Comparison of ENCODE assay signal across 9 cellular contexts in the genomic region with DNA sequence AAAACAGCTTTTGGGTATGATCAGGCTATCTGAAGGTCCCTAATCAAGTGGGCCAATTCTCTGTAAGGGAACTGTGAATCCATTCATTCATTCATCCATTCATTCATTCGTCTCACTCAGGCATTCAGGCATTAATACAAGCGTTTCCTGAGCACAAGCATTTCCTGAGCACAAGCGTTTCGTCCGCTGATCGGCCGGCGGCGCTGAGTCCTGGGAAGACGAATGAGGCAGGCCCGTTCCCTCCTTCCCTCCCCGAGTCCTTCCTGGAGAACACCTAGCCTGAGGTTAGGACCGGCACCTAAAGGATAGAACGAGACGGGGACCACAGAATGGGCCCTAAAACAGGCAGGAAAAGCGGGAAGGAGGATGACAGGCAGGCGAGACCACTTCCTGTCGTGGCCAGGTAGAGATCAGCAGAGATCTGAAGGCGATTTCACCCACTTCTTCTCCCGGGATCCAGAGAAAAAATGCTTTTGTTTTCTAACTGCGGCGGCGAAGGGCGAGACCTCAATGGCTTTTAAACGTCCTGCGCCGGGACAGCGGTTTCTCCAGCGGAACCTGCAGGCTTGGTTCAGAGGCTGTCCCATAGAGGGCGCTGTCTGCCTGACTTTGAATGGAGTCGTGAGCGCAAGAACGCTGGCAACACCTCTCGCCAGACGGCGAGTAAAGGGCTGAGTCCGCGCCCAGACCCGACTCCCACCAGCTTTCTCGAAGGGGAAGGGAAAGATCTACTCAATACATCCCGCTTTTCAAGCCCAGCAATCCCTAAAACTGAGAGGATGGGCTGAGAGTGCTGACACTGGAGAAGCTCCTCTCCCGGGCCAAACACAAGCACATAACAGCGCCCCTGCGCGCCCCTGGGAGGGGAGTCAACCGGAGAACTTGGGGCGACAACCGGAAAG. TPM values are rescaled to one million over a fixed set of nuclear protein-coding genes. Genes with fewer than 3 reads are reported as not detected.
DNase-seq lines count a peak whose midpoint lies in the region; ATAC-seq, FAIRE-seq and TF ChIP-seq lines count a peak whose summit lies in the region.
"Had no signal": no experiment of that assay in that cellular context is flagged by ENCODE, and none has a peak within 500 bp of the region (broad histone marks: within the 10 kb centered on the region; RNA-seq: fewer than 3 reads in every experiment).

No MANE protein-coding gene starts in this region.

- DNase-seq in D721Med (ENCODE audit: insufficient read length, low spot score) (no peak), H54 (ENCODE audit: insufficient read length, low spot score) (peak; percentile 87), NCI-H345 (lab: John Stamatoyannopoulos, UW) (peak; percentile 78), dermis microvascular lymphatic vessel endothelial cell (ENCODE audit: low read depth in 2 of 2) (peak; percentile 68 to 81), lower leg skin (ENCODE audit: low spot score in 2 of 2) (peak; percentile 77 to 97)
- DNase-seq in activated CD4-positive, alpha-beta T cell treated with anti-CD3 and anti-CD28 coated beads, Interleukin-2, amount 10 ng/mL, durations not matched to agents 24 days and 14 days = peak; percentile 95
- peak; percentile 77 to 84 for DNase-seq in stimulated activated CD4-positive, alpha-beta T cell treated with anti-CD3 and anti-CD28 coated beads, Interleukin-4, amount 100 ng/mL, for 4 hours

- TF ChIP-seq CTCF in D721Med (IDR thresholded peaks at IDR 0.05; ENCODE audit: insufficient read depth, missing control alignments) (peak; percentile 94), lower leg skin (IDR thresholded peaks at IDR 0.05) (peak in 1 of 3 donors; percentile 77)

- no peak overlapping the region for H3K4me3 ChIP-seq in lower leg skin (ENCODE audit: low read depth, poor library complexity, severe bottlenecking)

- FAIRE-seq in D721Med (lab: Jason Lieb, UNC) (no peak), H54 (lab: Jason Lieb, UNC) (peak; percentile 41)
- FAIRE-seq: endometrium had no signal

- H3K36me3 Mint-ChIP-seq in activated CD4-positive, alpha-beta T cell treated with anti-CD3 and anti-CD28 coated beads, Interleukin-2, amount 10 ng/mL, durations not matched to agents 24 days and 14 days (ENCODE audit: low read depth) = peaks cover 2% of the 10 kb centered on the region

- H3K9me3 Mint-ChIP-seq in activated CD4-positive, alpha-beta T cell treated with anti-CD3 and anti-CD28 coated beads, Interleukin-2, amount 10 ng/mL, durations not matched to agents 24 days and 14 days = no peaks in the 10 kb centered on the region

- peaks cover 67% of the 10 kb centered on the region for H3K27me3 Mint-ChIP-seq in activated CD4-positive, alpha-beta T cell treated with anti-CD3 and anti-CD28 coated beads, Interleukin-2, amount 10 ng/mL, durations not matched to agents 24 days and 14 days

- WGBS in lower leg skin, 2 donors = 3% methylated on average over 48 of the region's 48 CpGs

- no peak for ATAC-seq in GM18873 (IDR thresholded peaks at IDR 0.05; ENCODE audit: low FRiP score, unreplicated experiment)

- H3K4me3 Mint-ChIP-seq in activated CD4-positive, alpha-beta T cell treated with anti-CD3 and anti-CD28 coated beads, Interleukin-2, amount 10 ng/mL, durations not matched to agents 24 days and 14 days = peak overlapping the region; percentile 73

- peaks cover 10% of the 10 kb centered on the region for H3K4me1 Mint-ChIP-seq in activated CD4-positive, alpha-beta T cell treated with anti-CD3 and anti-CD28 coated beads, Interleukin-2, amount 10 ng/mL, durations not matched to agents 24 days and 14 days

- TF ChIP-seq POLR2A in H54 (IDR thresholded peaks at IDR 0.05; ENCODE audit: low read depth, low read length) (no peak), lower leg skin (IDR thresholded peaks at IDR 0.05) (no peak)

- peak overlapping the region; percentile 40 for H3K27ac Mint-ChIP-seq in activated CD4-positive, alpha-beta T cell treated with anti-CD3 and anti-CD28 coated beads, Interleukin-2, amount 10 ng/mL, durations not matched to agents 24 days and 14 days

- intact Hi-C loops in activated CD4-positive, alpha-beta T cell treated with anti-CD3 and anti-CD28 coated beads, Interleukin-2, amount 10 ng/mL, durations not matched to agents 24 days and 14 days (cut with micrococcal nuclease) = loop anchor here (1.0 to 2.0 kb wide), 4 partner anchors 12 to 426 kb away; no protein-coding TSS in a partner anchor
- intact Hi-C loops in lower leg skin (cut with DNase I; ENCODE audit: low total_unique reads) = loop anchor here (5.0 kb wide), 2 partner anchors 249 to 424 kb away; no protein-coding TSS in a partner anchor

RNA-seq across cellular contexts. Expression of gene HMX3, which starts 2.9 kb away (rescaled TPM):
- not detected in 2 replicates for total RNA-seq in activated CD4-positive, alpha-beta T cell treated with anti-CD3 and anti-CD28 coated beads, Interleukin-2, amount 10 ng/mL, durations not matched to agents 24 days and 14 days
- total RNA-seq in dermis microvascular lymphatic vessel endothelial cell (not detected in 2 replicates), lower leg skin (not detected)

RNA-seq across cellular contexts. Expression of gene HMX2, which starts 15.1 kb away (rescaled TPM):
- total RNA-seq in activated CD4-positive, alpha-beta T cell treated with anti-CD3 and anti-CD28 coated beads, Interleukin-2, amount 10 ng/mL, durations not matched to agents 24 days and 14 days = not detected in 2 replicates
- total RNA-seq in dermis microvascular lymphatic vessel endothelial cell (not detected in 2 replicates), lower leg skin (not detected)

RNA-seq across cellular contexts. Expression of gene BUB3, which starts 21.4 kb away (rescaled TPM):
- total RNA-seq in activated CD4-positive, alpha-beta T cell treated with anti-CD3 and anti-CD28 coated beads, Interleukin-2, amount 10 ng/mL, durations not matched to agents 24 days and 14 days = 186 and 193 TPM in 2 replicates
- 148 and 222 TPM in 2 replicates for total RNA-seq in dermis microvascular lymphatic vessel endothelial cell
- 100 to 1,000 TPM in 2 of 4 donors, 10 to 100 TPM in 2; 75.7 to 125 (median 102) TPM for total RNA-seq in lower leg skin
